1 cellular context compared by ENCODE assay signal in the genomic region with DNA sequence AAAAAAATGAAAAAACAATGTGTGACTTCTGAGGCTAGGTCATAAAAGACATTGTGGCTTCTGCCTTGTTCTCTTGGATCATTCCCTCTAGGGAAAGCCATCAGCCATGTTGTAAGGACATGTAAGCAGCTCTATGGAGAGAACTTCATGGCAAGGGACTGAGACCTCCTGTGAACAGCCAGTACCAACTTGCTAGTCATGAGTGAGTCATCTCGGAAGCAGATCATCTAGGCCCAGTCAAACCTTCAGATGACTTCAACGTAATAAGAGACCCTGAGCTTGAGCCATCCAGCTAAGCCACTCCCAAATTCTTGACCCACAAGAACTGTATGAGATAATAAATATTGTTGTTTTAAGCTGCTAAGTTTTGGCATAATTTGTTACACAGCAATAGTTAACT.
TF ChIP-seq lines count a peak whose summit lies in the region.

No MANE protein-coding gene starts in this region.

TF ChIP-seq in K562, 482 proteins besides CTCF, POLR2A, EP300 and RAD21 (continued from another document and continues in another):
- TF ChIP-seq CBFA2T3 (IDR thresholded peaks at IDR 0.05) = no peak
- no peak for TF ChIP-seq ARNT (IDR thresholded peaks at IDR 0.05)
- TF ChIP-seq, protein P1, sequence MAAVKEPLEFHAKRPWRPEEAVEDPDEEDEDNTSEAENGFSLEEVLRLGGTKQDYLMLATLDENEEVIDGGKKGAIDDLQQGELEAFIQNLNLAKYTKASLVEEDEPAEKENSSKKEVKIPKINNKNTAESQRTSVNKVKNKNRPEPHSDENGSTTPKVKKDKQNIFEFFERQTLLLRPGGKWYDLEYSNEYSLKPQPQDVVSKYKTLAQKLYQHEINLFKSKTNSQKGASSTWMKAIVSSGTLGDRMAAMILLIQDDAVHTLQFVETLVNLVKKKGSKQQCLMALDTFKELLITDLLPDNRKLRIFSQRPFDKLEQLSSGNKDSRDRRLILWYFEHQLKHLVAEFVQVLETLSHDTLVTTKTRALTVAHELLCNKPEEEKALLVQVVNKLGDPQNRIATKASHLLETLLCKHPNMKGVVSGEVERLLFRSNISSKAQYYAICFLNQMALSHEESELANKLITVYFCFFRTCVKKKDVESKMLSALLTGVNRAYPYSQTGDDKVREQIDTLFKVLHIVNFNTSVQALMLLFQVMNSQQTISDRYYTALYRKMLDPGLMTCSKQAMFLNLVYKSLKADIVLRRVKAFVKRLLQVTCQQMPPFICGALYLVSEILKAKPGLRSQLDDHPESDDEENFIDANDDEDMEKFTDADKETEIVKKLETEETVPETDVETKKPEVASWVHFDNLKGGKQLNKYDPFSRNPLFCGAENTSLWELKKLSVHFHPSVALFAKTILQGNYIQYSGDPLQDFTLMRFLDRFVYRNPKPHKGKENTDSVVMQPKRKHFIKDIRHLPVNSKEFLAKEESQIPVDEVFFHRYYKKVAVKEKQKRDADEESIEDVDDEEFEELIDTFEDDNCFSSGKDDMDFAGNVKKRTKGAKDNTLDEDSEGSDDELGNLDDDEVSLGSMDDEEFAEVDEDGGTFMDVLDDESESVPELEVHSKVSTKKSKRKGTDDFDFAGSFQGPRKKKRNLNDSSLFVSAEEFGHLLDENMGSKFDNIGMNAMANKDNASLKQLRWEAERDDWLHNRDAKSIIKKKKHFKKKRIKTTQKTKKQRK (IDR thresholded peaks at IDR 0.05; ENCODE audit: borderline replicate concordance, low read depth, low read length) = no peak
- TF ChIP-seq, protein P2, sequence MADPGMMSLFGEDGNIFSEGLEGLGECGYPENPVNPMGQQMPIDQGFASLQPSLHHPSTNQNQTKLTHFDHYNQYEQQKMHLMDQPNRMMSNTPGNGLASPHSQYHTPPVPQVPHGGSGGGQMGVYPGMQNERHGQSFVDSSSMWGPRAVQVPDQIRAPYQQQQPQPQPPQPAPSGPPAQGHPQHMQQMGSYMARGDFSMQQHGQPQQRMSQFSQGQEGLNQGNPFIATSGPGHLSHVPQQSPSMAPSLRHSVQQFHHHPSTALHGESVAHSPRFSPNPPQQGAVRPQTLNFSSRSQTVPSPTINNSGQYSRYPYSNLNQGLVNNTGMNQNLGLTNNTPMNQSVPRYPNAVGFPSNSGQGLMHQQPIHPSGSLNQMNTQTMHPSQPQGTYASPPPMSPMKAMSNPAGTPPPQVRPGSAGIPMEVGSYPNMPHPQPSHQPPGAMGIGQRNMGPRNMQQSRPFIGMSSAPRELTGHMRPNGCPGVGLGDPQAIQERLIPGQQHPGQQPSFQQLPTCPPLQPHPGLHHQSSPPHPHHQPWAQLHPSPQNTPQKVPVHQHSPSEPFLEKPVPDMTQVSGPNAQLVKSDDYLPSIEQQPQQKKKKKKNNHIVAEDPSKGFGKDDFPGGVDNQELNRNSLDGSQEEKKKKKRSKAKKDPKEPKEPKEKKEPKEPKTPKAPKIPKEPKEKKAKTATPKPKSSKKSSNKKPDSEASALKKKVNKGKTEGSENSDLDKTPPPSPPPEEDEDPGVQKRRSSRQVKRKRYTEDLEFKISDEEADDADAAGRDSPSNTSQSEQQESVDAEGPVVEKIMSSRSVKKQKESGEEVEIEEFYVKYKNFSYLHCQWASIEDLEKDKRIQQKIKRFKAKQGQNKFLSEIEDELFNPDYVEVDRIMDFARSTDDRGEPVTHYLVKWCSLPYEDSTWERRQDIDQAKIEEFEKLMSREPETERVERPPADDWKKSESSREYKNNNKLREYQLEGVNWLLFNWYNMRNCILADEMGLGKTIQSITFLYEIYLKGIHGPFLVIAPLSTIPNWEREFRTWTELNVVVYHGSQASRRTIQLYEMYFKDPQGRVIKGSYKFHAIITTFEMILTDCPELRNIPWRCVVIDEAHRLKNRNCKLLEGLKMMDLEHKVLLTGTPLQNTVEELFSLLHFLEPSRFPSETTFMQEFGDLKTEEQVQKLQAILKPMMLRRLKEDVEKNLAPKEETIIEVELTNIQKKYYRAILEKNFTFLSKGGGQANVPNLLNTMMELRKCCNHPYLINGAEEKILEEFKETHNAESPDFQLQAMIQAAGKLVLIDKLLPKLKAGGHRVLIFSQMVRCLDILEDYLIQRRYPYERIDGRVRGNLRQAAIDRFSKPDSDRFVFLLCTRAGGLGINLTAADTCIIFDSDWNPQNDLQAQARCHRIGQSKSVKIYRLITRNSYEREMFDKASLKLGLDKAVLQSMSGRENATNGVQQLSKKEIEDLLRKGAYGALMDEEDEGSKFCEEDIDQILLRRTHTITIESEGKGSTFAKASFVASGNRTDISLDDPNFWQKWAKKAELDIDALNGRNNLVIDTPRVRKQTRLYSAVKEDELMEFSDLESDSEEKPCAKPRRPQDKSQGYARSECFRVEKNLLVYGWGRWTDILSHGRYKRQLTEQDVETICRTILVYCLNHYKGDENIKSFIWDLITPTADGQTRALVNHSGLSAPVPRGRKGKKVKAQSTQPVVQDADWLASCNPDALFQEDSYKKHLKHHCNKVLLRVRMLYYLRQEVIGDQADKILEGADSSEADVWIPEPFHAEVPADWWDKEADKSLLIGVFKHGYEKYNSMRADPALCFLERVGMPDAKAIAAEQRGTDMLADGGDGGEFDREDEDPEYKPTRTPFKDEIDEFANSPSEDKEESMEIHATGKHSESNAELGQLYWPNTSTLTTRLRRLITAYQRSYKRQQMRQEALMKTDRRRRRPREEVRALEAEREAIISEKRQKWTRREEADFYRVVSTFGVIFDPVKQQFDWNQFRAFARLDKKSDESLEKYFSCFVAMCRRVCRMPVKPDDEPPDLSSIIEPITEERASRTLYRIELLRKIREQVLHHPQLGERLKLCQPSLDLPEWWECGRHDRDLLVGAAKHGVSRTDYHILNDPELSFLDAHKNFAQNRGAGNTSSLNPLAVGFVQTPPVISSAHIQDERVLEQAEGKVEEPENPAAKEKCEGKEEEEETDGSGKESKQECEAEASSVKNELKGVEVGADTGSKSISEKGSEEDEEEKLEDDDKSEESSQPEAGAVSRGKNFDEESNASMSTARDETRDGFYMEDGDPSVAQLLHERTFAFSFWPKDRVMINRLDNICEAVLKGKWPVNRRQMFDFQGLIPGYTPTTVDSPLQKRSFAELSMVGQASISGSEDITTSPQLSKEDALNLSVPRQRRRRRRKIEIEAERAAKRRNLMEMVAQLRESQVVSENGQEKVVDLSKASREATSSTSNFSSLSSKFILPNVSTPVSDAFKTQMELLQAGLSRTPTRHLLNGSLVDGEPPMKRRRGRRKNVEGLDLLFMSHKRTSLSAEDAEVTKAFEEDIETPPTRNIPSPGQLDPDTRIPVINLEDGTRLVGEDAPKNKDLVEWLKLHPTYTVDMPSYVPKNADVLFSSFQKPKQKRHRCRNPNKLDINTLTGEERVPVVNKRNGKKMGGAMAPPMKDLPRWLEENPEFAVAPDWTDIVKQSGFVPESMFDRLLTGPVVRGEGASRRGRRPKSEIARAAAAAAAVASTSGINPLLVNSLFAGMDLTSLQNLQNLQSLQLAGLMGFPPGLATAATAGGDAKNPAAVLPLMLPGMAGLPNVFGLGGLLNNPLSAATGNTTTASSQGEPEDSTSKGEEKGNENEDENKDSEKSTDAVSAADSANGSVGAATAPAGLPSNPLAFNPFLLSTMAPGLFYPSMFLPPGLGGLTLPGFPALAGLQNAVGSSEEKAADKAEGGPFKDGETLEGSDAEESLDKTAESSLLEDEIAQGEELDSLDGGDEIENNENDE (IDR thresholded peaks at IDR 0.05; ENCODE audit: low read depth, low read length) = no peak
- TF ChIP-seq ZNF316 (IDR thresholded peaks at IDR 0.05) = no peak
- no peak for TF ChIP-seq HNRNPUL1 (IDR thresholded peaks at IDR 0.05; ENCODE audit: low read length)
- TF ChIP-seq, protein P3, sequence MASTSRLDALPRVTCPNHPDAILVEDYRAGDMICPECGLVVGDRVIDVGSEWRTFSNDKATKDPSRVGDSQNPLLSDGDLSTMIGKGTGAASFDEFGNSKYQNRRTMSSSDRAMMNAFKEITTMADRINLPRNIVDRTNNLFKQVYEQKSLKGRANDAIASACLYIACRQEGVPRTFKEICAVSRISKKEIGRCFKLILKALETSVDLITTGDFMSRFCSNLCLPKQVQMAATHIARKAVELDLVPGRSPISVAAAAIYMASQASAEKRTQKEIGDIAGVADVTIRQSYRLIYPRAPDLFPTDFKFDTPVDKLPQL (IDR thresholded peaks at IDR 0.05; ENCODE audit: extremely low read depth, insufficient read length) = no peak
- no peak for TF ChIP-seq DIDO1 (tag; IDR thresholded peaks at IDR 0.05; ENCODE audit: low read depth)
- no peak for TF ChIP-seq MAFK (IDR thresholded peaks at IDR 0.05; ENCODE audit: low read length)
- TF ChIP-seq, protein P4, sequence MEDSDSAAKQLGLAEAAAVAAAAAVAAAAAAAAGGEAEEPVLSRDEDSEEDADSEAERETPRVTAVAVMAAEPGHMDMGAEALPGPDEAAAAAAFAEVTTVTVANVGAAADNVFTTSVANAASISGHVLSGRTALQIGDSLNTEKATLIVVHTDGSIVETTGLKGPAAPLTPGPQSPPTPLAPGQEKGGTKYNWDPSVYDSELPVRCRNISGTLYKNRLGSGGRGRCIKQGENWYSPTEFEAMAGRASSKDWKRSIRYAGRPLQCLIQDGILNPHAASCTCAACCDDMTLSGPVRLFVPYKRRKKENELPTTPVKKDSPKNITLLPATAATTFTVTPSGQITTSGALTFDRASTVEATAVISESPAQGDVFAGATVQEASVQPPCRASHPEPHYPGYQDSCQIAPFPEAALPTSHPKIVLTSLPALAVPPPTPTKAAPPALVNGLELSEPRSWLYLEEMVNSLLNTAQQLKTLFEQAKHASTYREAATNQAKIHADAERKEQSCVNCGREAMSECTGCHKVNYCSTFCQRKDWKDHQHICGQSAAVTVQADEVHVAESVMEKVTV (CRISPR knock-in tag; IDR thresholded peaks at IDR 0.05) = no peak
- TF ChIP-seq KDM5B (IDR thresholded peaks at IDR 0.05; ENCODE audit: insufficient replicate concordance, low read depth, low read length) = no peak
- no peak for TF ChIP-seq RBM17 (IDR thresholded peaks at IDR 0.05; ENCODE audit: borderline replicate concordance, low read depth, low read length)
- TF ChIP-seq KHSRP (IDR thresholded peaks at IDR 0.05) = no peak
- no peak for TF ChIP-seq RNF2 (IDR thresholded peaks at IDR 0.05)
- TF ChIP-seq ZNF41 (CRISPR knock-in tag; conservative IDR thresholded peaks at IDR 0.05) = no peak
- no peak for TF ChIP-seq EZH2 (IDR thresholded peaks at IDR 0.05; ENCODE audit: borderline replicate concordance, low read depth, low read length)
- no peak for TF ChIP-seq FOXM1 (IDR thresholded peaks at IDR 0.05; ENCODE audit: low read depth)
- TF ChIP-seq FOXM1 (CRISPR knock-in tag; IDR thresholded peaks at IDR 0.05; ENCODE audit: low read depth) = no peak
- TF ChIP-seq ZKSCAN3 (CRISPR knock-in tag; IDR thresholded peaks at IDR 0.05) = no peak
- no peak for TF ChIP-seq ZNF274 (IDR thresholded peaks at IDR 0.05; ENCODE audit: borderline replicate concordance, low read depth, low read length)
- peak; percentile 95 for TF ChIP-seq JUND (IDR thresholded peaks at IDR 0.05; ENCODE audit: borderline replicate concordance, low read depth, low read length)
- peak; percentile 91; the same call in 2 of the 3 replicates for TF ChIP-seq JUND (tag; IDR thresholded peaks at IDR 0.05; ENCODE audit: borderline replicate concordance, low read depth, low read length)
- TF ChIP-seq MAFG (tag; conservative IDR thresholded peaks at IDR 0.05) = no peak
- TF ChIP-seq, protein P5, sequence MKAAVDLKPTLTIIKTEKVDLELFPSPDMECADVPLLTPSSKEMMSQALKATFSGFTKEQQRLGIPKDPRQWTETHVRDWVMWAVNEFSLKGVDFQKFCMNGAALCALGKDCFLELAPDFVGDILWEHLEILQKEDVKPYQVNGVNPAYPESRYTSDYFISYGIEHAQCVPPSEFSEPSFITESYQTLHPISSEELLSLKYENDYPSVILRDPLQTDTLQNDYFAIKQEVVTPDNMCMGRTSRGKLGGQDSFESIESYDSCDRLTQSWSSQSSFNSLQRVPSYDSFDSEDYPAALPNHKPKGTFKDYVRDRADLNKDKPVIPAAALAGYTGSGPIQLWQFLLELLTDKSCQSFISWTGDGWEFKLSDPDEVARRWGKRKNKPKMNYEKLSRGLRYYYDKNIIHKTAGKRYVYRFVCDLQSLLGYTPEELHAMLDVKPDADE (conservative IDR thresholded peaks at IDR 0.05; ENCODE audit: control insufficient read depth, low read depth, low read length) = no peak
- no peak for TF ChIP-seq ESRRA (IDR thresholded peaks at IDR 0.05; ENCODE audit: borderline replicate concordance, low read depth)
- no peak for TF ChIP-seq ZNF444 (CRISPR knock-in tag; IDR thresholded peaks at IDR 0.05)
- TF ChIP-seq RCOR1 (IDR thresholded peaks at IDR 0.05; ENCODE audit: borderline replicate concordance in 1 of 2, low read depth in 2 of 2, low read length in 2 of 2) = no peak
- no peak for TF ChIP-seq LEF1 (IDR thresholded peaks at IDR 0.05)
- TF ChIP-seq KDM4B (IDR thresholded peaks at IDR 0.05; ENCODE audit: borderline replicate concordance in 2 of 2, low read depth in 1 of 2) = no peak
- no peak for TF ChIP-seq KAT8 (IDR thresholded peaks at IDR 0.05; ENCODE audit: low read depth)
- no peak for TF ChIP-seq ZNF311 (CRISPR knock-in tag; IDR thresholded peaks at IDR 0.05)
- no peak for TF ChIP-seq ZNF408 (CRISPR knock-in tag; IDR thresholded peaks at IDR 0.05; ENCODE audit: low read depth)
- TF ChIP-seq FOSL1 (tag; conservative IDR thresholded peaks at IDR 0.05) = peak; percentile 91
- peak; percentile 51; the same call in 1 of the 2 replicates for TF ChIP-seq CREM (IDR thresholded peaks at IDR 0.05; ENCODE audit: low read depth)
- TF ChIP-seq, protein P6, sequence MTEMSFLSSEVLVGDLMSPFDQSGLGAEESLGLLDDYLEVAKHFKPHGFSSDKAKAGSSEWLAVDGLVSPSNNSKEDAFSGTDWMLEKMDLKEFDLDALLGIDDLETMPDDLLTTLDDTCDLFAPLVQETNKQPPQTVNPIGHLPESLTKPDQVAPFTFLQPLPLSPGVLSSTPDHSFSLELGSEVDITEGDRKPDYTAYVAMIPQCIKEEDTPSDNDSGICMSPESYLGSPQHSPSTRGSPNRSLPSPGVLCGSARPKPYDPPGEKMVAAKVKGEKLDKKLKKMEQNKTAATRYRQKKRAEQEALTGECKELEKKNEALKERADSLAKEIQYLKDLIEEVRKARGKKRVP (CRISPR knock-in tag; IDR thresholded peaks at IDR 0.05) = no peak
- no peak for TF ChIP-seq EHMT2 (IDR thresholded peaks at IDR 0.05)
- TF ChIP-seq ZBED1 (IDR thresholded peaks at IDR 0.05) = no peak
- no peak for TF ChIP-seq MXI1 (IDR thresholded peaks at IDR 0.05; ENCODE audit: low read depth, low read length)
- TF ChIP-seq CHCHD3 (CRISPR knock-in tag; IDR thresholded peaks at IDR 0.05) = no peak
- TF ChIP-seq, protein P7, sequence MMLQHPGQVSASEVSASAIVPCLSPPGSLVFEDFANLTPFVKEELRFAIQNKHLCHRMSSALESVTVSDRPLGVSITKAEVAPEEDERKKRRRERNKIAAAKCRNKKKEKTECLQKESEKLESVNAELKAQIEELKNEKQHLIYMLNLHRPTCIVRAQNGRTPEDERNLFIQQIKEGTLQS (IDR thresholded peaks at IDR 0.05) = peak; percentile 91
- TF ChIP-seq, protein P7 (CRISPR knock-in tag; conservative IDR thresholded peaks at IDR 0.05) = no peak
- TF ChIP-seq, protein P8, sequence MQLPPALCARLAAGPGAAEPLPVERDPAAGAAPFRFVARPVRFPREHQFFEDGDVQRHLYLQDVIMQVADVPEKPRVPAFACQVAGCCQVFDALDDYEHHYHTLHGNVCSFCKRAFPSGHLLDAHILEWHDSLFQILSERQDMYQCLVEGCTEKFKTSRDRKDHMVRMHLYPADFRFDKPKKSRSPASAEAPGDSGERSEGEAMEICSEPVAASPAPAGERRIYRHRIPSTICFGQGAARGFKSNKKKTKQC (CRISPR knock-in tag; IDR thresholded peaks at IDR 0.05) = no peak
- TF ChIP-seq ZNF282 (CRISPR knock-in tag; IDR thresholded peaks at IDR 0.05) = no peak
- 0 out of 2 replicates have a peak, but pooled peaks have one; percentile 21 for TF ChIP-seq NCOA1 (IDR thresholded peaks at IDR 0.05; ENCODE audit: low read depth)
- no peak for TF ChIP-seq TBL1XR1 (IDR thresholded peaks at IDR 0.05; ENCODE audit: low read length in 2 of 2)
